ENCODE assay signal across 11 cellular contexts in genomic region chr3:115100806-115101205, GRCh38. TPM values are rescaled to one million over a fixed set of nuclear protein-coding genes. Genes with fewer than 3 reads are reported as not detected.
A peak's percentile ranks its signal among the peaks of the same experiment; 100 is the strongest.
DNase-seq lines count a peak whose midpoint lies in the region; ATAC-seq and TF ChIP-seq lines count a peak whose summit lies in the region.
"Had no signal": no experiment of that assay in that cellular context is flagged by ENCODE, and none has a peak within 500 bp of the region (broad histone marks: within the 10 kb centered on the region; RNA-seq: fewer than 3 reads in every experiment).

No MANE protein-coding gene starts in this region.

- H3K4me1 ChIP-seq in hepatocyte (ENCODE audit: insufficient read depth), result no peaks in the 10 kb centered on the region
- H3K4me1 ChIP-seq: Caco-2 had no signal

- H3K27me3 ChIP-seq in hepatocyte, result no peaks in the 10 kb centered on the region

- no peaks in the 10 kb centered on the region for H3K9me3 ChIP-seq in hepatocyte (ENCODE audit: low read depth)
- H3K9me3 ChIP-seq: Caco-2 had no signal

- no peaks in the 10 kb centered on the region for H3K36me3 ChIP-seq in hepatocyte (replicated peaks; ENCODE audit: insufficient read depth, low read depth)

- peaks cover 5% of the 10 kb centered on the region for H3K79me2 ChIP-seq in hepatocyte

- TF ChIP-seq CTCF in hepatocyte (IDR thresholded peaks at IDR 0.05; ENCODE audit: poor library complexity), result no peak

- H3K9me3 Mint-ChIP-seq in activated CD4-positive, alpha-beta T cell treated with anti-CD3 and anti-CD28 coated beads, Interleukin-2, amount 10 ng/mL, durations not matched to agents 7 days and 5 days, result peaks cover 10% of the 10 kb centered on the region

- H2AFZ ChIP-seq in hepatocyte, result peak overlapping the region; percentile 71

- CTCF ChIA-PET in activated CD4-positive, alpha-beta T cell treated with anti-CD3 and anti-CD28 coated beads, Interleukin-2, amount 10 ng/mL, durations not matched to agents 7 days and 5 days (lab: Charles Lee), result interaction anchor here (0.9 kb wide), 1 partner anchor 45 kb away, joined by 3 read pairs; no protein-coding TSS in a partner anchor

- no peaks in the 10 kb centered on the region for H3K9me2 ChIP-seq in hepatocyte (replicated peaks; ENCODE audit: insufficient read depth)

- ATAC-seq in HG03095 (IDR thresholded peaks at IDR 0.05; ENCODE audit: unreplicated experiment), result no peak

- no peaks in the 10 kb centered on the region for H4K20me1 ChIP-seq in hepatocyte (ENCODE audit: insufficient read depth, poor library complexity, severe bottlenecking)

- H3K4me3 Mint-ChIP-seq in activated CD4-positive, alpha-beta T cell treated with anti-CD3 and anti-CD28 coated beads, Interleukin-2, amount 10 ng/mL, durations not matched to agents 7 days and 5 days, result peak overlapping the region; percentile 74

- peak overlapping the region; percentile 72 for H3K4me2 ChIP-seq in hepatocyte

- H3K36me3 Mint-ChIP-seq in activated CD4-positive, alpha-beta T cell treated with anti-CD3 and anti-CD28 coated beads, Interleukin-2, amount 10 ng/mL, durations not matched to agents 7 days and 5 days (ENCODE audit: low read depth), result peaks cover 10% of the 10 kb centered on the region

- H3K4me1 Mint-ChIP-seq in activated CD4-positive, alpha-beta T cell treated with anti-CD3 and anti-CD28 coated beads, Interleukin-2, amount 10 ng/mL, durations not matched to agents 7 days and 5 days, result peaks cover 22% of the 10 kb centered on the region

- WGBS in hepatocyte (ENCODE audit: low lambda C conversion rate, missing lambda C conversion rate), result 95% methylated on average over 2 of the region's 2 CpGs

- H3K4me3 ChIP-seq in hepatocyte, result no peak overlapping the region

- no peaks in the 10 kb centered on the region for H3K27me3 Mint-ChIP-seq in activated CD4-positive, alpha-beta T cell treated with anti-CD3 and anti-CD28 coated beads, Interleukin-2, amount 10 ng/mL, durations not matched to agents 7 days and 5 days

- peak overlapping the region; percentile 82 for H3K27ac ChIP-seq in hepatocyte

- H3K27ac Mint-ChIP-seq in activated CD4-positive, alpha-beta T cell treated with anti-CD3 and anti-CD28 coated beads, Interleukin-2, amount 10 ng/mL, durations not matched to agents 7 days and 5 days, result peak overlapping the region; percentile 86

- no peak for DNase-seq in activated CD4-positive, alpha-beta T cell treated with anti-CD3 and anti-CD28 coated beads, Interleukin-2, amount 10 ng/mL, durations not matched to agents 7 days and 5 days
- DNase-seq in activated CD4-positive, alpha-beta T cell treated with anti-CD3 and anti-CD28 coated beads, Interleukin-2, amount 50 U/mL, for 1 hour, result no peak
- DNase-seq in SHP77 treated with DMSO at 0.1 percent for 48 hours (lab: John Stamatoyannopoulos, UW), result peak; percentile 46
- DNase-seq in hepatocyte (ENCODE audit: low spot score), result no peak
- peak; percentile 53 for DNase-seq in superior temporal gyrus (ENCODE audit: extremely low spot score)
- DNase-seq in NOMO-1 treated with DMSO at 0.1 percent for 48 hours (lab: John Stamatoyannopoulos, UW; ENCODE audit: unreplicated experiment), result no peak
- no peak for DNase-seq in effector CD8-positive, alpha-beta T cell (lab: John Stamatoyannopoulos, UW)
- DNase-seq: activated effector memory CD4-positive, alpha-beta T cell treated with anti-CD3 and anti-CD28 coated beads, Interleukin-2, amount 50 U/mL, for 16 hours; Caco-2; stimulated activated CD8-positive, alpha-beta memory T cell treated with anti-CD3 and anti-CD28 coated beads, Interleukin-4, amount 100 ng/mL, for 48 hours had no signal

- POLR2A ChIA-PET in activated CD4-positive, alpha-beta T cell treated with anti-CD3 and anti-CD28 coated beads, Interleukin-2, amount 10 ng/mL, durations not matched to agents 7 days and 5 days (lab: Charles Lee), result interaction anchor here (1.4 kb wide), 1 partner anchor 46 kb away, joined by 5 read pairs; the partner anchor contains the start of gene ZBTB20

RNA-seq across cellular contexts. Expression of gene ZBTB20, which starts 46.3 kb away (rescaled TPM):
- 10 to 100 TPM; 11.0 to 11.4 TPM for total RNA-seq in activated CD4-positive, alpha-beta T cell treated with anti-CD3 and anti-CD28 coated beads, Interleukin-2, amount 10 ng/mL, durations not matched to agents 7 days and 5 days
- 20.5 and 28.0 TPM in 2 replicates for total RNA-seq in hepatocyte
- polyA plus RNA-seq in hepatocyte, result 25.8 and 42.5 TPM in 2 replicates

Comparison
In these comparisons a context has a peak if more than half of its experiments do, and no peak if none do; other contexts are left out.
1. DNase-seq: peak in SHP77 treated with DMSO at 0.1 percent for 48 hours (single experiment) and superior temporal gyrus (single experiment); none in activated CD4-positive, alpha-beta T cell treated with anti-CD3 and anti-CD28 coated beads, Interleukin-2, amount 10 ng/mL, durations not matched to agents 7 days and 5 days (single experiment), activated CD4-positive, alpha-beta T cell treated with anti-CD3 and anti-CD28 coated beads, Interleukin-2, amount 50 U/mL, for 1 hour (single experiment), hepatocyte (single experiment), NOMO-1 treated with DMSO at 0.1 percent for 48 hours (single experiment) and effector CD8-positive, alpha-beta T cell (single experiment).